In the genomic region with DNA sequence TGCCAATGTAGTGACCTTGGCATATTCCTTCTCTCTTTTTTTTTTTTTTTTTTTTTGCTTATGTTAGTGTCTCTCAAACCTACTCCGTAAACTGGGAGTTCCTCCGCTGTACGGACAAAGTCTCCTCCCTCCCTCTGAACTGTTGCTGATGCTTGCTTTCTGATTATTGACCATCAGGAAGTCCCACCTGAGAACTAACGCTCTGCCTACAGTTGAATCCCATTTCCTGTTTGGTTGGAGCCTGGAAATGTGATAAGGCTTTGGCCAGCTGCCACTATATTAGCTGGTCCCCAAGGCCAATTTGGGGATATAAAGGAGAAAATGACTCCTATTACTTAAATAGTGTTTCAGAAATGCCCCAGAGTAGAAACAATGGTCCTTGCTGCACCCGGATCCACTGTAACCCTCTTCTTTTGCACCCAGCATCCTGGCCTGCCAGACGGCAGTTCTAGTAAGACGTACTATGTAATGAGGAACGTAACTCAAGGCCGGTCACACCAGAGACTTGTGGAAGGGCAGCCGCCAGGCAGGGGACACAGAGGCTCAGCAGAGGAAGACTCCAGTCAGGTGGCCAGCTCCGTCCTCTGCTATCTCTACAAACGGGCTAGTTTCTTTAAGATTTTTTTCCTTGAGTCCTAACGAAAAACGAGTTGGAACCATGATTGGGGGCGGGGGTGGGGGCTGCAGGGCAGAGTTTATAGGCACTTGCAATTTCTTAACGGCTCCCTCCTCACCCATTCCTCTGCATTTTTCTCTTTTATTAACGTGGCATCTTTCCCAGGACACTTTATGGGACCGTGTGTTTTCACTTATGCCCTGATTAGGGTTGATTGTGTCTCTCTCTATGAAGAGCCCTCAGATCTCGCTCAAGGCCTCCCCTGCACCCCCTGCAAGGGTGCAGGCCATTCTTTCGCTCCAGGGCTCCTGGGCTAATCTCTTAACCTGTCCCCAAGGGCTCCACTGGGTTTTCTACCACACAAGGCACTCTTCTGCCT, we compare ENCODE assay signal across 18 cellular contexts.
DNase-seq lines count a peak whose midpoint lies in the region; ATAC-seq and TF ChIP-seq lines count a peak whose summit lies in the region.
"Had no signal": no experiment of that assay in that cellular context is flagged by ENCODE, and none has a peak within 500 bp of the region (broad histone marks: within the 10 kb centered on the region; RNA-seq: fewer than 3 reads in every experiment).

No MANE protein-coding gene starts in this region.

- ATAC-seq in SK-N-SH treated with all-trans-retinoic acid at 6 μM for 48 hours (no peak), lower lobe of right lung (no peak), gastrocnemius medialis (no peak)
- ATAC-seq: activated CD8-positive, alpha-beta T cell treated with anti-CD3 and anti-CD28 coated beads for 36 hours; activated T-cell treated with anti-CD3 and anti-CD28 coated beads, Interleukin-2, amount 50 U/mL, for 4 hours had no signal

- intact Hi-C loops in lower lobe of right lung (cut with DNase I) (no loop called here), dorsolateral prefrontal cortex (cut with DNase I) (no loop called here), gastrocnemius medialis (cut with DNase I; ENCODE audit: low total_unique reads) (no loop called here)

- no peak for TF ChIP-seq EP300 in suprapubic skin (IDR thresholded peaks at IDR 0.05)

- DNase-seq in lower lobe of right lung (no peak), suprapubic skin (ENCODE audit: low spot score in 2 of 2) (no peak), dorsolateral prefrontal cortex (no peak), pons (ENCODE audit: low spot score) (no peak), gastrocnemius medialis (no peak)
- DNase-seq: activated CD8-positive, alpha-beta T cell treated with anti-CD3 and anti-CD28 coated beads for 36 hours; activated T-cell treated with anti-CD3 and anti-CD28 coated beads, Interleukin-2, amount 50 U/mL, for 4 hours; brain microvascular endothelial cell; glutamatergic neuron; NCI-H1694; stimulated activated CD4-positive, alpha-beta T cell treated with anti-CD3 and anti-CD28 coated beads, Interleukin-1b, Interleukin-23, amount 100 ng/mL, for 48 hours; substantia nigra; T-helper 1 cell had no signal

- no peak overlapping the region for H3K4me3 ChIP-seq in HEK293 (ENCODE audit: low read depth, low read length)
- H3K4me3 ChIP-seq in lower lobe of right lung: no peak overlapping the region
- no peak overlapping the region for H3K4me3 ChIP-seq in suprapubic skin
- no peak overlapping the region for H3K4me3 ChIP-seq in dorsolateral prefrontal cortex
- H3K4me3 ChIP-seq in gastrocnemius medialis: no peak overlapping the region
- H3K4me3 ChIP-seq: BLaER1 treated with 17β-estradiol and CSF1 and Interleukin-3, amounts not matched to agents 10 nM and 100 nM had no signal

- CTCF ChIA-PET in HEK293 (lab: Yijun Ruan, JAX): interaction anchor here (0.6 to 0.7 kb wide), 2 partner anchors 73 to 77 kb away, joined by 3 read pairs; no protein-coding TSS in a partner anchor

- WGBS in suprapubic skin: 51% methylated on average over 20 of the region's 20 CpGs

- H3K9me3 ChIP-seq in HEK293 (ENCODE audit: control insufficient read depth, insufficient read depth, low read depth, low read length) (no peaks in the 10 kb centered on the region), lower lobe of right lung (no peaks in the 10 kb centered on the region), suprapubic skin (no peaks in the 10 kb centered on the region), gastrocnemius medialis (no peaks in the 10 kb centered on the region)
- H3K9me3 ChIP-seq: BLaER1 treated with 17β-estradiol and CSF1 and Interleukin-3, amounts not matched to agents 10 nM and 100 nM had no signal

- peak overlapping the region; percentile 25; the same call in 1 of the 2 replicates for H3K27ac ChIP-seq in HEK293 (ENCODE audit: extremely low read depth, low read depth, low read length)
- H3K27ac ChIP-seq in lower lobe of right lung: peak overlapping the region; percentile 61
- peak overlapping the region; percentile 72 for H3K27ac ChIP-seq in suprapubic skin
- H3K27ac ChIP-seq in dorsolateral prefrontal cortex: no peak overlapping the region
- H3K27ac ChIP-seq in gastrocnemius medialis: no peak overlapping the region
- H3K27ac ChIP-seq: BLaER1 treated with 17β-estradiol and CSF1 and Interleukin-3, amounts not matched to agents 10 nM and 100 nM; brain microvascular endothelial cell; epithelial cell of prostate; RWPE1 had no signal

- H3K4me1 ChIP-seq in HEK293 (ENCODE audit: control insufficient read depth, insufficient read depth, low read length) (peaks cover 26% of the 10 kb centered on the region), lower lobe of right lung (peaks cover 46% of the 10 kb centered on the region), suprapubic skin (peaks cover 43% of the 10 kb centered on the region), gastrocnemius medialis (no peaks in the 10 kb centered on the region)

- in situ Hi-C loops in gastrocnemius medialis (cut with MboI; ENCODE audit: low sequenced_read_pairs in 4 of 4): loop anchor here in 1 of 4 donors (25.0 kb wide), 1 partner anchor 352 kb away; no protein-coding TSS in a partner anchor

- TF ChIP-seq CTCF in HEK293 (tag by site-specific recombination; IDR thresholded peaks at IDR 0.05) (no peak), lower lobe of right lung (IDR thresholded peaks at IDR 0.05) (no peak), suprapubic skin (IDR thresholded peaks at IDR 0.05) (no peak), dorsolateral prefrontal cortex (IDR thresholded peaks at IDR 0.05 in 54 of 56, conservative IDR thresholded peaks at IDR 0.05 in 2 of 56; ENCODE audit: low read depth in 1 of 56, partially characterized antibody in 56 of 56) (no peak), gastrocnemius medialis (IDR thresholded peaks at IDR 0.05 in 4 of 5, conservative IDR thresholded peaks at IDR 0.05 in 1 of 5) (no peak)

- H3K27me3 ChIP-seq in lower lobe of right lung (ENCODE audit: low read depth) (no peaks in the 10 kb centered on the region), suprapubic skin (peaks cover 11% of the 10 kb centered on the region), dorsolateral prefrontal cortex (peaks cover 0 to 14% (median 0%) of the 10 kb centered on the region in 45 donors), gastrocnemius medialis (peaks cover 8 to 13% (median 11%) of the 10 kb centered on the region in 3 donors)
- H3K27me3 ChIP-seq: BLaER1 treated with 17β-estradiol and CSF1 and Interleukin-3, amounts not matched to agents 10 nM and 100 nM had no signal

- no peaks in the 10 kb centered on the region for H3K36me3 ChIP-seq in HEK293 (ENCODE audit: control insufficient read depth in 2 of 2, insufficient read depth in 1 of 2, low read length in 2 of 2)
- H3K36me3 ChIP-seq in lower lobe of right lung: no peaks in the 10 kb centered on the region
- H3K36me3 ChIP-seq in suprapubic skin: no peaks in the 10 kb centered on the region
- H3K36me3 ChIP-seq in gastrocnemius medialis: no peaks in the 10 kb centered on the region
- H3K36me3 ChIP-seq: brain microvascular endothelial cell had no signal

- TF ChIP-seq POLR2A in suprapubic skin (IDR thresholded peaks at IDR 0.05): no peak
- TF ChIP-seq POLR2A in gastrocnemius medialis (IDR thresholded peaks at IDR 0.05): no peak

- POLR2A ChIA-PET in HEK293 (lab: Yijun Ruan, JAX): interaction anchor here (0.8 kb wide), 1 partner anchor 11 kb away, joined by 3 read pairs; no protein-coding TSS in a partner anchor

TF ChIP-seq in HEK293, 187 proteins besides CTCF, POLR2A, EP300 and RAD21 (continues in another document):
- TF ChIP-seq GLIS1 (tag by site-specific recombination; IDR thresholded peaks at IDR 0.05) (peak; percentile 94), ZXDB (tag by site-specific recombination; IDR thresholded peaks at IDR 0.05) (0 out of 2 replicates have a peak, but pooled peaks have one; percentile 18), GLI2 (tag by site-specific recombination; IDR thresholded peaks at IDR 0.05; ENCODE audit: borderline replicate concordance, low read depth) (no peak), ZNF112 (tag by site-specific recombination; IDR thresholded peaks at IDR 0.05) (no peak)
- TF ChIP-seq, protein P1, sequence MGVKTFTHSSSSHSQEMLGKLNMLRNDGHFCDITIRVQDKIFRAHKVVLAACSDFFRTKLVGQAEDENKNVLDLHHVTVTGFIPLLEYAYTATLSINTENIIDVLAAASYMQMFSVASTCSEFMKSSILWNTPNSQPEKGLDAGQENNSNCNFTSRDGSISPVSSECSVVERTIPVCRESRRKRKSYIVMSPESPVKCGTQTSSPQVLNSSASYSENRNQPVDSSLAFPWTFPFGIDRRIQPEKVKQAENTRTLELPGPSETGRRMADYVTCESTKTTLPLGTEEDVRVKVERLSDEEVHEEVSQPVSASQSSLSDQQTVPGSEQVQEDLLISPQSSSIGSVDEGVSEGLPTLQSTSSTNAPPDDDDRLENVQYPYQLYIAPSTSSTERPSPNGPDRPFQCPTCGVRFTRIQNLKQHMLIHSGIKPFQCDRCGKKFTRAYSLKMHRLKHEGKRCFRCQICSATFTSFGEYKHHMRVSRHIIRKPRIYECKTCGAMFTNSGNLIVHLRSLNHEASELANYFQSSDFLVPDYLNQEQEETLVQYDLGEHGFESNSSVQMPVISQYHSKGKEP (tag by site-specific recombination; IDR thresholded peaks at IDR 0.05): peak; percentile 51; the same call in 1 of the 2 replicates

TF ChIP-seq in SK-N-SH treated with all-trans-retinoic acid at 6 μM for 48 hours, 23 proteins besides CTCF, POLR2A, EP300 and RAD21 (continues in another document):
- no peak for TF ChIP-seq ISL1 (CRISPR knock-in tag; IDR thresholded peaks at IDR 0.05)
- TF ChIP-seq, protein P2, sequence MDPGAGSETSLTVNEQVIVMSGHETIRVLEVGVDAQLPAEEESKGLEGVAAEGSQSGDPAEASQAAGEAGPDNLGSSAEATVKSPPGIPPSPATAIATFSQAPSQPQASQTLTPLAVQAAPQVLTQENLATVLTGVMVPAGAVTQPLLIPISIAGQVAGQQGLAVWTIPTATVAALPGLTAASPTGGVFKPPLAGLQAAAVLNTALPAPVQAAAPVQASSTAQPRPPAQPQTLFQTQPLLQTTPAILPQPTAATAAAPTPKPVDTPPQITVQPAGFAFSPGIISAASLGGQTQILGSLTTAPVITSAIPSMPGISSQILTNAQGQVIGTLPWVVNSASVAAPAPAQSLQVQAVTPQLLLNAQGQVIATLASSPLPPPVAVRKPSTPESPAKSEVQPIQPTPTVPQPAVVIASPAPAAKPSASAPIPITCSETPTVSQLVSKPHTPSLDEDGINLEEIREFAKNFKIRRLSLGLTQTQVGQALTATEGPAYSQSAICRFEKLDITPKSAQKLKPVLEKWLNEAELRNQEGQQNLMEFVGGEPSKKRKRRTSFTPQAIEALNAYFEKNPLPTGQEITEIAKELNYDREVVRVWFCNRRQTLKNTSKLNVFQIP (CRISPR knock-in tag; IDR thresholded peaks at IDR 0.05; ENCODE audit: borderline replicate concordance, low read depth): no peak
- no peak for TF ChIP-seq OSR1 (CRISPR knock-in tag; IDR thresholded peaks at IDR 0.05)

Comparison
In these comparisons a context has a peak if more than half of its experiments do, and no peak if none do; other contexts are left out.
1. H3K27ac ChIP-seq: peak in HEK293 (single experiment), lower lobe of right lung (single experiment) and suprapubic skin (single experiment); none in dorsolateral prefrontal cortex (0 of 59) and gastrocnemius medialis (0 of 4).